In genomic region chr9:109401169-109401989, GRCh38 we compare ENCODE assay signal across 8 cellular contexts.
DNase-seq lines count a peak whose midpoint lies in the region; ATAC-seq and TF ChIP-seq lines count a peak whose summit lies in the region.

No MANE protein-coding gene starts in this region.

- no peaks in the 10 kb centered on the region for H3K79me2 ChIP-seq in neural progenitor cell (ENCODE audit: low read depth)

- intact Hi-C loops in esophagus muscularis mucosa (cut with DNase I), result loop anchor here (10.0 kb wide), 1 partner anchor 157 kb away; no protein-coding TSS in a partner anchor

- H3K36me3 Mint-ChIP-seq in neural progenitor cell, result no peaks in the 10 kb centered on the region

- H3K27me3 ChIP-seq in esophagus muscularis mucosa (peaks cover 0 to 10% (median 0%) of the 10 kb centered on the region in 4 donors), neural progenitor cell (no peaks in the 10 kb centered on the region)

- TF ChIP-seq RAD21 in Ishikawa (IDR thresholded peaks at IDR 0.05; ENCODE audit: low read depth), result peak; percentile 78

- H3K27ac ChIP-seq in esophagus muscularis mucosa (replicated peaks in 1 of 4), result no peak overlapping the region
- H3K27ac ChIP-seq in neural progenitor cell, result no peak overlapping the region

- no peaks in the 10 kb centered on the region for H3F3A ChIP-seq in neural progenitor cell (ENCODE audit: low read depth)

- DNase-seq in DMS 273 treated with DMSO at 0.1 percent for 48 hours (lab: John Stamatoyannopoulos, UW) (peak; percentile 2), SK-MEL-5 (ENCODE audit: low read depth, low spot score) (peak; percentile 83), esophagus muscularis mucosa (ENCODE audit: extremely low spot score) (no peak), neural progenitor cell (ENCODE audit: low spot score) (peak; percentile 89)

- no peaks in the 10 kb centered on the region for H3K9me3 Mint-ChIP-seq in neural progenitor cell

- no peak overlapping the region for H3K4me3 ChIP-seq in esophagus muscularis mucosa
- H3K4me3 ChIP-seq in neural progenitor cell, result no peak overlapping the region

- no peak for TF ChIP-seq POLR2A in esophagus muscularis mucosa (IDR thresholded peaks at IDR 0.05; ENCODE audit: low read depth)

- H3K9ac ChIP-seq in neural progenitor cell, result no peak overlapping the region

- peaks cover 7% of the 10 kb centered on the region for H3K4me1 Mint-ChIP-seq in neural progenitor cell

- H3K9me3 ChIP-seq in esophagus muscularis mucosa, result no peaks in the 10 kb centered on the region
- H3K9me3 ChIP-seq in neural progenitor cell (ENCODE audit: low read depth), result no peaks in the 10 kb centered on the region

- WGBS in esophagus muscularis mucosa, result 67% methylated on average over 12 of the region's 13 CpGs

- TF ChIP-seq CTCF in esophagus muscularis mucosa (IDR thresholded peaks at IDR 0.05), result peak in 2 of 3 experiments; percentile 34 to 49
- peak; percentile 91 for TF ChIP-seq CTCF in neural progenitor cell (IDR thresholded peaks at IDR 0.05)

- no peak overlapping the region for H3K4me2 ChIP-seq in neural progenitor cell

- peak; percentile 42 for ATAC-seq in GM19035 (IDR thresholded peaks at IDR 0.05; ENCODE audit: unreplicated experiment)
- no peak for ATAC-seq in HG03469 (IDR thresholded peaks at IDR 0.05; ENCODE audit: unreplicated experiment)
- ATAC-seq in GM18517 (IDR thresholded peaks at IDR 0.05; ENCODE audit: unreplicated experiment), result no peak

- H3K4me1 ChIP-seq in esophagus muscularis mucosa, result no peaks in the 10 kb centered on the region
- H3K4me1 ChIP-seq in neural progenitor cell, result peaks cover 4% of the 10 kb centered on the region

- peaks cover 1% of the 10 kb centered on the region for H3K27me3 Mint-ChIP-seq in neural progenitor cell (ENCODE audit: insufficient read depth, low read depth)

- no peak overlapping the region for H3K4me3 Mint-ChIP-seq in neural progenitor cell

- H2AFZ ChIP-seq in neural progenitor cell (replicated peaks), result no peak overlapping the region

- H3K36me3 ChIP-seq in esophagus muscularis mucosa, result peaks cover 0 to 90% (median 0%) of the 10 kb centered on the region in 4 donors
- H3K36me3 ChIP-seq in neural progenitor cell, result no peaks in the 10 kb centered on the region

- H4K20me1 ChIP-seq in neural progenitor cell (ENCODE audit: low read depth), result no peaks in the 10 kb centered on the region

- H3K27ac Mint-ChIP-seq in neural progenitor cell, result no peak overlapping the region

- TF ChIP-seq EP300 in Ishikawa (IDR thresholded peaks at IDR 0.05; ENCODE audit: borderline replicate concordance) (no peak), esophagus muscularis mucosa (IDR thresholded peaks at IDR 0.05) (no peak)

- in situ Hi-C loops in SK-MEL-5 (cut with HindIII; ENCODE audit: low pct_unique_long_range_greater_than_20kb, low sequenced_read_pairs), result no loop called here

TF ChIP-seq in Ishikawa, 13 proteins besides CTCF, POLR2A, EP300 and RAD21:
- TF ChIP-seq USF1 (IDR thresholded peaks at IDR 0.05), result no peak
- no peak for TF ChIP-seq NFIC (IDR thresholded peaks at IDR 0.05)
- TF ChIP-seq TEAD4 (IDR thresholded peaks at IDR 0.05), result no peak
- TF ChIP-seq ZBTB7A (IDR thresholded peaks at IDR 0.05; ENCODE audit: low read depth), result no peak
- no peak for TF ChIP-seq FOXM1 (IDR thresholded peaks at IDR 0.05; ENCODE audit: borderline replicate concordance, low read depth)
- no peak for TF ChIP-seq CEBPB (IDR thresholded peaks at IDR 0.05)
- no peak for TF ChIP-seq TCF12 (IDR thresholded peaks at IDR 0.05; ENCODE audit: low read depth)
- TF ChIP-seq CREB1 (IDR thresholded peaks at IDR 0.05; ENCODE audit: low read depth), result no peak
- no peak for TF ChIP-seq TAF1 (IDR thresholded peaks at IDR 0.05; ENCODE audit: low read depth)
- no peak for TF ChIP-seq EGR1 (IDR thresholded peaks at IDR 0.05)
- TF ChIP-seq REST (IDR thresholded peaks at IDR 0.05; ENCODE audit: low read depth), result no peak
- no peak for TF ChIP-seq MAX (IDR thresholded peaks at IDR 0.05)
- no peak for TF ChIP-seq YY1 (IDR thresholded peaks at IDR 0.05; ENCODE audit: low read depth)
